11 cellular contexts compared by ENCODE assay signal in genomic region chr7:24851791-24852190, GRCh38.
DNase-seq lines count a peak whose midpoint lies in the region; ATAC-seq, FAIRE-seq and TF ChIP-seq lines count a peak whose summit lies in the region.
"Had no signal": no experiment of that assay in that cellular context is flagged by ENCODE, and none has a peak within 500 bp of the region (broad histone marks: within the 10 kb centered on the region; RNA-seq: fewer than 3 reads in every experiment).

No MANE protein-coding gene starts in this region.

- H3K9me3 ChIP-seq in A673 (ENCODE audit: low read depth, low read length, poor library complexity, severe bottlenecking) (no peaks in the 10 kb centered on the region), SK-N-SH (no peaks in the 10 kb centered on the region)
- H3K9me3 ChIP-seq: tibial nerve had no signal

- no peaks in the 10 kb centered on the region for H4K20me1 ChIP-seq in SK-N-SH (ENCODE audit: insufficient read depth)

- H3K27me3 ChIP-seq in A673 (replicated peaks; ENCODE audit: insufficient read depth, low read depth, low read length, poor library complexity), result no peaks in the 10 kb centered on the region
- no peaks in the 10 kb centered on the region for H3K27me3 ChIP-seq in H7 (ENCODE audit: control insufficient read depth, insufficient read depth, low read length)
- H3K27me3 ChIP-seq in SK-N-SH (ENCODE audit: insufficient read depth), result no peaks in the 10 kb centered on the region
- H3K27me3 ChIP-seq: tibial nerve had no signal

- H3F3A ChIP-seq in SK-N-SH (replicated peaks; ENCODE audit: insufficient read depth), result peaks cover 3% of the 10 kb centered on the region

- POLR2A ChIA-PET in A673 (lab: Charles Lee; ENCODE audit: low non-redundant PET) (no interaction called here), SK-N-SH (lab: Yijun Ruan, JAX) (no interaction called here)

- ATAC-seq in HG02623 (IDR thresholded peaks at IDR 0.05; ENCODE audit: unreplicated experiment), result no peak
- no peak for ATAC-seq in GM21526 (IDR thresholded peaks at IDR 0.05; ENCODE audit: low FRiP score, unreplicated experiment)

- DNase-seq in A673 (ENCODE audit: low spot score) (peak; percentile 47), H7 (peak; percentile 15), SK-N-SH (no peak), epithelial cell of esophagus (ENCODE audit: low read depth) (peak; percentile 59), frontal cortex (ENCODE audit: low spot score in 2 of 2) (no peak), KG1 (lab: John Stamatoyannopoulos, UW) (no peak)
- DNase-seq: MV-4-11, RPMI8226 had no signal

- TF ChIP-seq RAD21 in SK-N-SH (IDR thresholded peaks at IDR 0.05; ENCODE audit: low read length), result no peak

- no peak overlapping the region for H3K4me3 ChIP-seq in A673 (ENCODE audit: low read depth, low read length, poor library complexity, severe bottlenecking)
- H3K4me3 ChIP-seq in H7 (ENCODE audit: insufficient read depth, low read depth, low read length), result no peak overlapping the region
- H3K4me3 ChIP-seq in SK-N-SH (ENCODE audit: low read depth in 2 of 2, low read length in 1 of 2), result no peak overlapping the region
- H3K4me3 ChIP-seq in epithelial cell of esophagus (ENCODE audit: low read length), result no peak overlapping the region
- H3K4me3 ChIP-seq: tibial nerve had no signal

- TF ChIP-seq EP300 in SK-N-SH (IDR thresholded peaks at IDR 0.05; ENCODE audit: borderline replicate concordance in 1 of 2, low read depth in 1 of 2, low read length in 1 of 2), result no peak; a peak in 1 of 4 replicates

- intact Hi-C loops in A673 (cut with micrococcal nuclease; ENCODE audit: unreplicated experiment), result no loop called here

- H3K79me2 ChIP-seq in SK-N-SH (ENCODE audit: insufficient read depth), result no peaks in the 10 kb centered on the region

- H3K27ac ChIP-seq in A673 (ENCODE audit: low read depth, low read length, poor library complexity, severe bottlenecking), result no peak overlapping the region
- peak overlapping the region in 1 of 2 experiments; percentile 7; a peak in 1 of 4 replicates for H3K27ac ChIP-seq in SK-N-SH (ENCODE audit: low read depth in 2 of 2, low read length in 1 of 2)
- H3K27ac ChIP-seq: tibial nerve had no signal

- no peaks in the 10 kb centered on the region for H3K4me1 ChIP-seq in A673 (ENCODE audit: insufficient read depth, low read length, poor library complexity, severe bottlenecking)
- peaks cover 0 to 27% of the 10 kb centered on the region in 2 experiments; a peak in 1 of 4 replicates for H3K4me1 ChIP-seq in SK-N-SH (ENCODE audit: control insufficient read depth in 1 of 2, insufficient read depth in 2 of 2, low read depth in 1 of 2, low read length in 1 of 2)
- H3K4me1 ChIP-seq: tibial nerve had no signal

- no peak overlapping the region for H2AFZ ChIP-seq in SK-N-SH (ENCODE audit: low read depth)

- FAIRE-seq in frontal cortex (lab: Jason Lieb, UNC), result no peak

- CTCF ChIA-PET in A673 (lab: Charles Lee), result no interaction called here
- CTCF ChIA-PET in SK-N-SH (lab: Yijun Ruan, JAX), result interaction anchor here (0.9 to 1.6 kb wide), 3 partner anchors 23 to 247 kb away, joined by 3 to 9 read pairs (median 3); no protein-coding TSS in a partner anchor

- H3K9me2 ChIP-seq in SK-N-SH, result no peaks in the 10 kb centered on the region

- no TSS peak for BruUV-seq in A673 (replicated peaks; lab: Mats Ljungman, UMichigan)

- H3K36me3 ChIP-seq in A673 (ENCODE audit: insufficient read depth, low read length, poor library complexity, severe bottlenecking) (no peaks in the 10 kb centered on the region), H7 (replicated peaks; ENCODE audit: control insufficient read depth, insufficient read depth, low read length) (no peaks in the 10 kb centered on the region), SK-N-SH (replicated peaks in 1 of 2; ENCODE audit: control insufficient read depth in 1 of 2, insufficient read depth in 2 of 2, low read length in 1 of 2) (peaks cover 29 to 47% of the 10 kb centered on the region in 2 experiments)

- H3K4me2 ChIP-seq in SK-N-SH, result no peak overlapping the region

- TF ChIP-seq CTCF in A673 (conservative IDR thresholded peaks at IDR 0.05; ENCODE audit: low read depth, low read length) (no peak), SK-N-SH (IDR thresholded peaks at IDR 0.05) (no peak), epithelial cell of esophagus (IDR thresholded peaks at IDR 0.05; ENCODE audit: insufficient read depth, low read depth, low read length, missing control alignments) (no peak)

- H3K9ac ChIP-seq in SK-N-SH, result no peak overlapping the region

TF ChIP-seq in SK-N-SH, 30 proteins besides CTCF, POLR2A, EP300 and RAD21:
- TF ChIP-seq JUND (IDR thresholded peaks at IDR 0.05) (peak; percentile 74), PBX3 (IDR thresholded peaks at IDR 0.05) (peak; percentile 70), MEF2A (IDR thresholded peaks at IDR 0.05; ENCODE audit: borderline replicate concordance, low read depth) (no peak), GATA2 (CRISPR knock-in tag; IDR thresholded peaks at IDR 0.05) (no peak), FOSL2 (IDR thresholded peaks at IDR 0.05; ENCODE audit: borderline replicate concordance, low read depth) (peak; percentile 80)
TF ChIP-seq in SK-N-SH: peak in this region for 3.

Comparison
In these comparisons a context has a peak if more than half of its experiments do, and no peak if none do; other contexts are left out.
1. DNase-seq: peak in A673 (single experiment), H7 (single experiment) and epithelial cell of esophagus (single experiment); none in SK-N-SH (single experiment), frontal cortex (0 of 2) and KG1 (single experiment).